ENCODE assay signal across 1 cellular context in genomic region chr12:118052324-118053070, GRCh38.
TF ChIP-seq lines count a peak whose summit lies in the region.

No MANE protein-coding gene starts in this region.

TF ChIP-seq in HepG2, 621 proteins besides CTCF, POLR2A, EP300 and RAD21 (continued from another document and continues in another):
- TF ChIP-seq SKI (IDR thresholded peaks at IDR 0.05; ENCODE audit: partially characterized antibody), result peak; percentile 98
- TF ChIP-seq ZBTB21 (CRISPR knock-in tag; IDR thresholded peaks at IDR 0.05), result peak; percentile 59
- TF ChIP-seq GABPA (IDR thresholded peaks at IDR 0.05; ENCODE audit: low read depth, low read length), result no peak
- no peak for TF ChIP-seq GABPA (CRISPR knock-in tag; IDR thresholded peaks at IDR 0.05; ENCODE audit: low read depth)
- no peak for TF ChIP-seq ZNF33A (CRISPR knock-in tag; IDR thresholded peaks at IDR 0.05; ENCODE audit: borderline replicate concordance)
- 0 out of 2 replicates have a peak, but pooled peaks have one; percentile 51 for TF ChIP-seq HNRNPL (IDR thresholded peaks at IDR 0.05; ENCODE audit: low read depth, low read length)
- peak; percentile 96 for TF ChIP-seq ZNF614 (CRISPR knock-in tag; IDR thresholded peaks at IDR 0.05; ENCODE audit: borderline replicate concordance)
- peak; percentile 99 for TF ChIP-seq ZNF644 (CRISPR knock-in tag; IDR thresholded peaks at IDR 0.05; ENCODE audit: low read depth)
- TF ChIP-seq, protein P1, sequence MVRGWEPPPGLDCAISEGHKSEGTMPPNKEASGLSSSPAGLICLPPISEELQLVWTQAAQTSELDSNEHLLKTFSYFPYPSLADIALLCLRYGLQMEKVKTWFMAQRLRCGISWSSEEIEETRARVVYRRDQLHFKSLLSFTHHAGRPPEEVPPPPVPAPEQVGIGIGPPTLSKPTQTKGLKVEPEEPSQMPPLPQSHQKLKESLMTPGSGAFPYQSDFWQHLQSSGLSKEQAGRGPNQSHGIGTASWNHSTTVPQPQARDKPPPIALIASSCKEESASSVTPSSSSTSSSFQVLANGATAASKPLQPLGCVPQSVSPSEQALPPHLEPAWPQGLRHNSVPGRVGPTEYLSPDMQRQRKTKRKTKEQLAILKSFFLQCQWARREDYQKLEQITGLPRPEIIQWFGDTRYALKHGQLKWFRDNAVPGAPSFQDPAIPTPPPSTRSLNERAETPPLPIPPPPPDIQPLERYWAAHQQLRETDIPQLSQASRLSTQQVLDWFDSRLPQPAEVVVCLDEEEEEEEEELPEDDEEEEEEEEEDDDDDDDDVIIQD (CRISPR knock-in tag; IDR thresholded peaks at IDR 0.05; ENCODE audit: low read depth), result peak; percentile 91
- TF ChIP-seq ZNF737 (CRISPR knock-in tag; IDR thresholded peaks at IDR 0.05; ENCODE audit: borderline replicate concordance), result no peak
- TF ChIP-seq, protein P2, sequence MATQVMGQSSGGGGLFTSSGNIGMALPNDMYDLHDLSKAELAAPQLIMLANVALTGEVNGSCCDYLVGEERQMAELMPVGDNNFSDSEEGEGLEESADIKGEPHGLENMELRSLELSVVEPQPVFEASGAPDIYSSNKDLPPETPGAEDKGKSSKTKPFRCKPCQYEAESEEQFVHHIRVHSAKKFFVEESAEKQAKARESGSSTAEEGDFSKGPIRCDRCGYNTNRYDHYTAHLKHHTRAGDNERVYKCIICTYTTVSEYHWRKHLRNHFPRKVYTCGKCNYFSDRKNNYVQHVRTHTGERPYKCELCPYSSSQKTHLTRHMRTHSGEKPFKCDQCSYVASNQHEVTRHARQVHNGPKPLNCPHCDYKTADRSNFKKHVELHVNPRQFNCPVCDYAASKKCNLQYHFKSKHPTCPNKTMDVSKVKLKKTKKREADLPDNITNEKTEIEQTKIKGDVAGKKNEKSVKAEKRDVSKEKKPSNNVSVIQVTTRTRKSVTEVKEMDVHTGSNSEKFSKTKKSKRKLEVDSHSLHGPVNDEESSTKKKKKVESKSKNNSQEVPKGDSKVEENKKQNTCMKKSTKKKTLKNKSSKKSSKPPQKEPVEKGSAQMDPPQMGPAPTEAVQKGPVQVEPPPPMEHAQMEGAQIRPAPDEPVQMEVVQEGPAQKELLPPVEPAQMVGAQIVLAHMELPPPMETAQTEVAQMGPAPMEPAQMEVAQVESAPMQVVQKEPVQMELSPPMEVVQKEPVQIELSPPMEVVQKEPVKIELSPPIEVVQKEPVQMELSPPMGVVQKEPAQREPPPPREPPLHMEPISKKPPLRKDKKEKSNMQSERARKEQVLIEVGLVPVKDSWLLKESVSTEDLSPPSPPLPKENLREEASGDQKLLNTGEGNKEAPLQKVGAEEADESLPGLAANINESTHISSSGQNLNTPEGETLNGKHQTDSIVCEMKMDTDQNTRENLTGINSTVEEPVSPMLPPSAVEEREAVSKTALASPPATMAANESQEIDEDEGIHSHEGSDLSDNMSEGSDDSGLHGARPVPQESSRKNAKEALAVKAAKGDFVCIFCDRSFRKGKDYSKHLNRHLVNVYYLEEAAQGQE (IDR thresholded peaks at IDR 0.05; ENCODE audit: borderline replicate concordance in 1 of 2, low read depth in 1 of 2, low read length in 2 of 2), result no peak
- no peak for TF ChIP-seq SP140L (CRISPR knock-in tag; IDR thresholded peaks at IDR 0.05; ENCODE audit: borderline replicate concordance)
- no peak for TF ChIP-seq ZNF776 (CRISPR knock-in tag; IDR thresholded peaks at IDR 0.05)
- TF ChIP-seq ZNF329 (CRISPR knock-in tag; IDR thresholded peaks at IDR 0.05; ENCODE audit: low read depth), result no peak
- TF ChIP-seq, protein P3, sequence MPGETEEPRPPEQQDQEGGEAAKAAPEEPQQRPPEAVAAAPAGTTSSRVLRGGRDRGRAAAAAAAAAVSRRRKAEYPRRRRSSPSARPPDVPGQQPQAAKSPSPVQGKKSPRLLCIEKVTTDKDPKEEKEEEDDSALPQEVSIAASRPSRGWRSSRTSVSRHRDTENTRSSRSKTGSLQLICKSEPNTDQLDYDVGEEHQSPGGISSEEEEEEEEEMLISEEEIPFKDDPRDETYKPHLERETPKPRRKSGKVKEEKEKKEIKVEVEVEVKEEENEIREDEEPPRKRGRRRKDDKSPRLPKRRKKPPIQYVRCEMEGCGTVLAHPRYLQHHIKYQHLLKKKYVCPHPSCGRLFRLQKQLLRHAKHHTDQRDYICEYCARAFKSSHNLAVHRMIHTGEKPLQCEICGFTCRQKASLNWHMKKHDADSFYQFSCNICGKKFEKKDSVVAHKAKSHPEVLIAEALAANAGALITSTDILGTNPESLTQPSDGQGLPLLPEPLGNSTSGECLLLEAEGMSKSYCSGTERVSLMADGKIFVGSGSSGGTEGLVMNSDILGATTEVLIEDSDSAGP (CRISPR knock-in tag; IDR thresholded peaks at IDR 0.05; ENCODE audit: borderline replicate concordance), result peak; percentile 67
- no peak for TF ChIP-seq EED (CRISPR knock-in tag; IDR thresholded peaks at IDR 0.05)
- no peak for TF ChIP-seq GPN1 (CRISPR knock-in tag; IDR thresholded peaks at IDR 0.05; ENCODE audit: borderline replicate concordance)
- TF ChIP-seq ZBTB4 (CRISPR knock-in tag; IDR thresholded peaks at IDR 0.05; ENCODE audit: borderline replicate concordance), result no peak
- peak; percentile 89 for TF ChIP-seq ZMYM3 (CRISPR knock-in tag; IDR thresholded peaks at IDR 0.05)
- peak; percentile 96 for TF ChIP-seq HDAC1 (CRISPR knock-in tag; IDR thresholded peaks at IDR 0.05)
- peak; percentile 51 for TF ChIP-seq YY1 (IDR thresholded peaks at IDR 0.05; ENCODE audit: insufficient read depth, insufficient replicate concordance, low read depth, low read length)
- TF ChIP-seq ARHGAP35 (CRISPR knock-in tag; IDR thresholded peaks at IDR 0.05; ENCODE audit: borderline replicate concordance), result no peak
- TF ChIP-seq, protein P4, sequence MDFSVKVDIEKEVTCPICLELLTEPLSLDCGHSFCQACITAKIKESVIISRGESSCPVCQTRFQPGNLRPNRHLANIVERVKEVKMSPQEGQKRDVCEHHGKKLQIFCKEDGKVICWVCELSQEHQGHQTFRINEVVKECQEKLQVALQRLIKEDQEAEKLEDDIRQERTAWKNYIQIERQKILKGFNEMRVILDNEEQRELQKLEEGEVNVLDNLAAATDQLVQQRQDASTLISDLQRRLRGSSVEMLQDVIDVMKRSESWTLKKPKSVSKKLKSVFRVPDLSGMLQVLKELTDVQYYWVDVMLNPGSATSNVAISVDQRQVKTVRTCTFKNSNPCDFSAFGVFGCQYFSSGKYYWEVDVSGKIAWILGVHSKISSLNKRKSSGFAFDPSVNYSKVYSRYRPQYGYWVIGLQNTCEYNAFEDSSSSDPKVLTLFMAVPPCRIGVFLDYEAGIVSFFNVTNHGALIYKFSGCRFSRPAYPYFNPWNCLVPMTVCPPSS (IDR thresholded peaks at IDR 0.05), result no peak
- TF ChIP-seq, protein P5, sequence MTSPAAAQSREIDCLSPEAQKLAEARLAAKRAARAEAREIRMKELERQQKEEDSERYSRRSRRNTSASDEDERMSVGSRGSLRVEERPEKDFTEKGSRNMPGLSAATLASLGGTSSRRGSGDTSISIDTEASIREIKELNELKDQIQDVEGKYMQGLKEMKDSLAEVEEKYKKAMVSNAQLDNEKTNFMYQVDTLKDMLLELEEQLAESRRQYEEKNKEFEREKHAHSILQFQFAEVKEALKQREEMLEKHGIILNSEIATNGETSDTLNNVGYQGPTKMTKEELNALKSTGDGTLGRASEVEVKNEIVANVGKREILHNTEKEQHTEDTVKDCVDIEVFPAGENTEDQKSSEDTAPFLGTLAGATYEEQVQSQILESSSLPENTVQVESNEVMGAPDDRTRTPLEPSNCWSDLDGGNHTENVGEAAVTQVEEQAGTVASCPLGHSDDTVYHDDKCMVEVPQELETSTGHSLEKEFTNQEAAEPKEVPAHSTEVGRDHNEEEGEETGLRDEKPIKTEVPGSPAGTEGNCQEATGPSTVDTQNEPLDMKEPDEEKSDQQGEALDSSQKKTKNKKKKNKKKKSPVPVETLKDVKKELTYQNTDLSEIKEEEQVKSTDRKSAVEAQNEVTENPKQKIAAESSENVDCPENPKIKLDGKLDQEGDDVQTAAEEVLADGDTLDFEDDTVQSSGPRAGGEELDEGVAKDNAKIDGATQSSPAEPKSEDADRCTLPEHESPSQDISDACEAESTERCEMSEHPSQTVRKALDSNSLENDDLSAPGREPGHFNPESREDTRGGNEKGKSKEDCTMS (CRISPR knock-in tag; conservative IDR thresholded peaks at IDR 0.05), result no peak
- TF ChIP-seq ZNF274 (CRISPR knock-in tag; IDR thresholded peaks at IDR 0.05), result 0 out of 2 replicates have a peak, but pooled peaks have one; percentile 46
- peak; percentile 81; the same call in 1 of the 2 replicates for TF ChIP-seq MIER3 (CRISPR knock-in tag; IDR thresholded peaks at IDR 0.05; ENCODE audit: borderline replicate concordance)
- TF ChIP-seq ZNF234 (CRISPR knock-in tag; conservative IDR thresholded peaks at IDR 0.05), result no peak
- TF ChIP-seq, protein P6, sequence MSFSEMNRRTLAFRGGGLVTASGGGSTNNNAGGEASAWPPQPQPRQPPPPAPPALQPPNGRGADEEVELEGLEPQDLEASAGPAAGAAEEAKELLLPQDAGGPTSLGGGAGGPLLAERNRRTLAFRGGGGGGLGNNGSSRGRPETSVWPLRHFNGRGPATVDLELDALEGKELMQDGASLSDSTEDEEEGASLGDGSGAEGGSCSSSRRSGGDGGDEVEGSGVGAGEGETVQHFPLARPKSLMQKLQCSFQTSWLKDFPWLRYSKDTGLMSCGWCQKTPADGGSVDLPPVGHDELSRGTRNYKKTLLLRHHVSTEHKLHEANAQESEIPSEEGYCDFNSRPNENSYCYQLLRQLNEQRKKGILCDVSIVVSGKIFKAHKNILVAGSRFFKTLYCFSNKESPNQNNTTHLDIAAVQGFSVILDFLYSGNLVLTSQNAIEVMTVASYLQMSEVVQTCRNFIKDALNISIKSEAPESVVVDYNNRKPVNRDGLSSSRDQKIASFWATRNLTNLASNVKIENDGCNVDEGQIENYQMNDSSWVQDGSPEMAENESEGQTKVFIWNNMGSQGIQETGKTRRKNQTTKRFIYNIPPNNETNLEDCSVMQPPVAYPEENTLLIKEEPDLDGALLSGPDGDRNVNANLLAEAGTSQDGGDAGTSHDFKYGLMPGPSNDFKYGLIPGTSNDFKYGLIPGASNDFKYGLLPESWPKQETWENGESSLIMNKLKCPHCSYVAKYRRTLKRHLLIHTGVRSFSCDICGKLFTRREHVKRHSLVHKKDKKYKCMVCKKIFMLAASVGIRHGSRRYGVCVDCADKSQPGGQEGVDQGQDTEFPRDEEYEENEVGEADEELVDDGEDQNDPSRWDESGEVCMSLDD (CRISPR knock-in tag; IDR thresholded peaks at IDR 0.05; ENCODE audit: borderline replicate concordance), result peak; percentile 27; the same call in 1 of the 2 replicates
- peak; percentile 99 for TF ChIP-seq JUND (CRISPR knock-in tag; IDR thresholded peaks at IDR 0.05)
- peak; percentile 73 for TF ChIP-seq POLR2G (IDR thresholded peaks at IDR 0.05; ENCODE audit: low read depth, low read length)
- TF ChIP-seq, protein P7, sequence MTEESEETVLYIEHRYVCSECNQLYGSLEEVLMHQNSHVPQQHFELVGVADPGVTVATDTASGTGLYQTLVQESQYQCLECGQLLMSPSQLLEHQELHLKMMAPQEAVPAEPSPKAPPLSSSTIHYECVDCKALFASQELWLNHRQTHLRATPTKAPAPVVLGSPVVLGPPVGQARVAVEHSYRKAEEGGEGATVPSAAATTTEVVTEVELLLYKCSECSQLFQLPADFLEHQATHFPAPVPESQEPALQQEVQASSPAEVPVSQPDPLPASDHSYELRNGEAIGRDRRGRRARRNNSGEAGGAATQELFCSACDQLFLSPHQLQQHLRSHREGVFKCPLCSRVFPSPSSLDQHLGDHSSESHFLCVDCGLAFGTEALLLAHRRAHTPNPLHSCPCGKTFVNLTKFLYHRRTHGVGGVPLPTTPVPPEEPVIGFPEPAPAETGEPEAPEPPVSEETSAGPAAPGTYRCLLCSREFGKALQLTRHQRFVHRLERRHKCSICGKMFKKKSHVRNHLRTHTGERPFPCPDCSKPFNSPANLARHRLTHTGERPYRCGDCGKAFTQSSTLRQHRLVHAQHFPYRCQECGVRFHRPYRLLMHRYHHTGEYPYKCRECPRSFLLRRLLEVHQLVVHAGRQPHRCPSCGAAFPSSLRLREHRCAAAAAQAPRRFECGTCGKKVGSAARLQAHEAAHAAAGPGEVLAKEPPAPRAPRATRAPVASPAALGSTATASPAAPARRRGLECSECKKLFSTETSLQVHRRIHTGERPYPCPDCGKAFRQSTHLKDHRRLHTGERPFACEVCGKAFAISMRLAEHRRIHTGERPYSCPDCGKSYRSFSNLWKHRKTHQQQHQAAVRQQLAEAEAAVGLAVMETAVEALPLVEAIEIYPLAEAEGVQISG (CRISPR knock-in tag; IDR thresholded peaks at IDR 0.05), result peak; percentile 94
- TF ChIP-seq SALL1 (CRISPR knock-in tag; IDR thresholded peaks at IDR 0.05), result peak; percentile 98
- TF ChIP-seq ZNF678 (CRISPR knock-in tag; IDR thresholded peaks at IDR 0.05), result no peak
- TF ChIP-seq, protein P8, sequence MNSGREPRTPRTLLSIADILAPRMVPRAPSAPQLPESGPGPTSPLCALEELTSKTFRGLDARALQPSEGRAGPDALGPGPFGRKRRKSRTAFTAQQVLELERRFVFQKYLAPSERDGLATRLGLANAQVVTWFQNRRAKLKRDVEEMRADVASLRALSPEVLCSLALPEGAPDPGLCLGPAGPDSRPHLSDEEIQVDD (CRISPR knock-in tag; IDR thresholded peaks at IDR 0.05; ENCODE audit: borderline replicate concordance), result no peak
- no peak for TF ChIP-seq NPAS2 (CRISPR knock-in tag; IDR thresholded peaks at IDR 0.05; ENCODE audit: borderline replicate concordance)
- 0 out of 2 replicates have a peak, but pooled peaks have one; percentile 30 for TF ChIP-seq TAF1 (CRISPR knock-in tag; IDR thresholded peaks at IDR 0.05)
- TF ChIP-seq ZNF768 (CRISPR knock-in tag; IDR thresholded peaks at IDR 0.05), result no peak
- no peak for TF ChIP-seq SMYD3 (CRISPR knock-in tag; IDR thresholded peaks at IDR 0.05)
